ENCODE assay signal across 17 cellular contexts in the genomic region with DNA sequence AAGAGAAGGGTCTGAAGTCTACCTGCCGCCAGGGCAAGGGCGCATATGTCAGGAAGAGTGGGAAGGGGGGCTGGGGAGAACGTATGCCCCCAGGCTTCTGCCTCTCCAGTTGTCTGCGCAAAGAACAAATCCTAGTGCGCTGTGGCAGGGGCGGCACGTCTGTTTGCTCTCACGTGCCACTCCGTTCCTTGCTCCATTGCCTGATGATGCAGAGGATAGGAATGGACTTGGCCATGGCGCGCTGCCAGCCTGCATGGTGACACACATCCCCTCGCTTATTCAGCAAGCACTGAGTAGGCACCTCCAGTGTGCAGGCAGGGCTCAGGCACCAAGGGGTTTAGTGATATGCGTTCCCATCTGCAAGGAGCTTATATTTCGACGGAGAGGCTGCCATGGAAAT. TPM values are rescaled to one million over a fixed set of nuclear protein-coding genes. Genes with fewer than 3 reads are reported as not detected.
DNase-seq lines count a peak whose midpoint lies in the region; TF ChIP-seq lines count a peak whose summit lies in the region.
"Had no signal": no experiment of that assay in that cellular context is flagged by ENCODE, and none has a peak within 500 bp of the region (broad histone marks: within the 10 kb centered on the region; RNA-seq: fewer than 3 reads in every experiment).

No MANE protein-coding gene starts in this region.

- DNase-seq in GM04504 (ENCODE audit: low read depth), result peak; percentile 28
- DNase-seq in RKO (ENCODE audit: low spot score), result peak; percentile 87
- peak; percentile 53 for DNase-seq in epithelial cell of proximal tubule (ENCODE audit: low read depth)
- peak; percentile 45 for DNase-seq in retinal pigment epithelial cell (ENCODE audit: low read depth)
- DNase-seq in activated CD4-positive, alpha-beta T cell treated with anti-CD3 and anti-CD28 coated beads, Interleukin-2, amount 50 U/mL, for 1 hour, result no peak
- DNase-seq in NCI-H146 treated with DMSO at 0.1 percent for 48 hours (lab: John Stamatoyannopoulos, UW; ENCODE audit: unreplicated experiment), result no peak
- DNase-seq in dorsolateral prefrontal cortex, result no peak
- DNase-seq in erythroblast (lab: John Stamatoyannopoulos, UW), result no peak
- DNase-seq: activated CD4-positive, alpha-beta memory T cell treated with anti-CD3 and anti-CD28 coated beads, Interleukin-2, amount 10 ng/mL, durations not matched to agents 7 days and 5 days; activated naive CD4-positive, alpha-beta T cell treated with anti-CD3 and anti-CD28 coated beads for 36 hours; midbrain; NCI-H1105; NK-92 treated with Interleukin-12 subunit alpha and Interleukin-12 subunit beta, amount 100 ng/mL, for 24 hours; stimulated activated naive CD8-positive, alpha-beta T cell treated with anti-CD3 and anti-CD28 coated beads, Interleukin-15, Interleukin-2, amounts not matched to agents 100 U/mL and 50 U/mL, for 24 hours had no signal

- TF ChIP-seq CTCF in epithelial cell of proximal tubule (conservative IDR thresholded peaks at IDR 0.05; ENCODE audit: low read depth, low read length) (no peak), retinal pigment epithelial cell (conservative IDR thresholded peaks at IDR 0.05; ENCODE audit: low read depth, low read length) (no peak), dorsolateral prefrontal cortex (IDR thresholded peaks at IDR 0.05 in 54 of 56, conservative IDR thresholded peaks at IDR 0.05 in 2 of 56; ENCODE audit: low read depth in 1 of 56, partially characterized antibody in 56 of 56) (no peak)

- H3K4me3 ChIP-seq in epithelial cell of proximal tubule (ENCODE audit: low read depth, low read length) (no peak overlapping the region), retinal pigment epithelial cell (ENCODE audit: low read length) (no peak overlapping the region), dorsolateral prefrontal cortex (no peak overlapping the region)
- H3K4me3 ChIP-seq: coronary artery had no signal

- H3K27me3 ChIP-seq in dorsolateral prefrontal cortex, result no peaks in the 10 kb centered on the region

- TF ChIP-seq POLR2A in erythroblast (IDR thresholded peaks at IDR 0.05; ENCODE audit: low read length), result no peak

- H3K27ac ChIP-seq in dorsolateral prefrontal cortex, result no peak overlapping the region
- H3K27ac ChIP-seq: coronary artery had no signal

- intact Hi-C loops in dorsolateral prefrontal cortex (cut with DNase I), result no loop called here

RNA-seq across cellular contexts. Expression of a gene that starts 10.1 kb away (rescaled TPM):
- total RNA-seq in epithelial cell of proximal tubule (0.06 TPM in 1 of 2 replicates, not detected in the other), dorsolateral prefrontal cortex (under 1 TPM in 6 of 120 experiments, not detected in 114; 0.32 to 0.51 (median 0.44) TPM)
- total RNA-seq: activated CD4-positive, alpha-beta memory T cell treated with anti-CD3 and anti-CD28 coated beads, Interleukin-2, amount 10 ng/mL, durations not matched to agents 7 days and 5 days; T-helper 1 cell treated with Interleukin-12 subunit alpha and Interleukin-12 subunit beta and Interleukin-4 antibody, amounts not matched to agents 30 ng/mL and 1 ng/mL, for 36 hours had no signal

RNA-seq across cellular contexts. Expression of a gene that starts 45.4 kb away (rescaled TPM):
- total RNA-seq in epithelial cell of proximal tubule, result not detected in 2 replicates
- not detected for total RNA-seq in dorsolateral prefrontal cortex
- total RNA-seq: activated CD4-positive, alpha-beta memory T cell treated with anti-CD3 and anti-CD28 coated beads, Interleukin-2, amount 10 ng/mL, durations not matched to agents 7 days and 5 days; activated naive CD4-positive, alpha-beta T cell treated with anti-CD3 and anti-CD28 coated beads for 36 hours; posterior vena cava; T-helper 1 cell treated with Interleukin-12 subunit alpha and Interleukin-12 subunit beta and Interleukin-4 antibody, amounts not matched to agents 30 ng/mL and 1 ng/mL, for 36 hours had no signal

Comparison
In these comparisons a context has a peak if more than half of its experiments do, and no peak if none do; other contexts are left out.
1. DNase-seq: peak in GM04504 (single experiment), RKO (single experiment), epithelial cell of proximal tubule (single experiment) and retinal pigment epithelial cell (single experiment); none in activated CD4-positive, alpha-beta T cell treated with anti-CD3 and anti-CD28 coated beads, Interleukin-2, amount 50 U/mL, for 1 hour (single experiment), NCI-H146 treated with DMSO at 0.1 percent for 48 hours (single experiment), dorsolateral prefrontal cortex (0 of 10) and erythroblast (0 of 2).